Comparison of ENCODE assay signal across 17 cellular contexts in genomic region chr5:135714126-135714894, GRCh38.
A peak's percentile ranks its signal among the peaks of the same experiment; 100 is the strongest.
DNase-seq lines count a peak whose midpoint lies in the region; ATAC-seq and TF ChIP-seq lines count a peak whose summit lies in the region.
"Had no signal": no experiment of that assay in that cellular context is flagged by ENCODE, and none has a peak within 500 bp of the region (broad histone marks: within the 10 kb centered on the region; RNA-seq: fewer than 3 reads in every experiment).

No MANE protein-coding gene starts in this region.

- peaks cover 73% of the 10 kb centered on the region for H3K4me1 ChIP-seq in SJSA1 (replicated peaks)
- peaks cover 13% of the 10 kb centered on the region for H3K4me1 ChIP-seq in smooth muscle cell (ENCODE audit: low read depth)
- H3K4me1 ChIP-seq in esophagus muscularis mucosa: peaks cover 0 to 8% (median 2%) of the 10 kb centered on the region in 4 donors
- H3K4me1 ChIP-seq in BE2C: no peaks in the 10 kb centered on the region
- H3K4me1 ChIP-seq: ascending aorta, left lung had no signal

- TF ChIP-seq POLR2A in esophagus muscularis mucosa (IDR thresholded peaks at IDR 0.05; ENCODE audit: low read depth): no peak

- no peaks in the 10 kb centered on the region for H3K9me3 ChIP-seq in SJSA1 (replicated peaks)
- H3K9me3 ChIP-seq in smooth muscle cell (replicated peaks; ENCODE audit: low read depth): no peaks in the 10 kb centered on the region
- no peaks in the 10 kb centered on the region for H3K9me3 ChIP-seq in esophagus muscularis mucosa
- H3K9me3 ChIP-seq in BE2C: no peaks in the 10 kb centered on the region
- H3K9me3 ChIP-seq: ascending aorta, esophagus squamous epithelium, left lung had no signal

- peak; percentile 39 for DNase-seq in GM03348 (ENCODE audit: low spot score)
- DNase-seq in SJSA1 (ENCODE audit: low read depth in 1 of 2, low spot score in 2 of 2): peak; percentile 89 to 97
- DNase-seq in fibroblast of villous mesenchyme (ENCODE audit: low read depth): peak; percentile 25
- DNase-seq in smooth muscle cell (lab: John Stamatoyannopoulos, UW; ENCODE audit: unreplicated experiment): no peak
- DNase-seq in NCI-H2196 treated with DMSO at 0.1 percent for 48 hours (lab: John Stamatoyannopoulos, UW; ENCODE audit: unreplicated experiment): no peak
- DNase-seq in esophagus muscularis mucosa (ENCODE audit: extremely low spot score): no peak
- DNase-seq in BE2C: no peak
- DNase-seq: activated naive CD4-positive, alpha-beta T cell treated with anti-CD3 and anti-CD28 coated beads, Interleukin-2, amount 50 U/mL, for 16 hours; activated T-cell treated with anti-CD3 and anti-CD28 coated beads, Interleukin-2, amount 50 U/mL, for 48 hours; effector CD8-positive, alpha-beta T cell; esophagus squamous epithelium; left lung; NCI-H1048; NCI-H524 treated with DMSO at 0.1 percent for 48 hours; stimulated activated CD4-positive, alpha-beta T cell treated with anti-CD3 and anti-CD28 coated beads, Interleukin-4, amount 100 ng/mL, for 4 hours had no signal

- H4K20me1 ChIP-seq in smooth muscle cell (ENCODE audit: low read depth): no peaks in the 10 kb centered on the region

- H3K36me3 ChIP-seq in SJSA1: no peaks in the 10 kb centered on the region
- no peaks in the 10 kb centered on the region for H3K36me3 ChIP-seq in smooth muscle cell (ENCODE audit: low read depth)
- no peaks in the 10 kb centered on the region for H3K36me3 ChIP-seq in esophagus muscularis mucosa
- no peaks in the 10 kb centered on the region for H3K36me3 ChIP-seq in BE2C
- H3K36me3 ChIP-seq: ascending aorta, esophagus squamous epithelium, left lung had no signal

- no peak for TF ChIP-seq EP300 in esophagus muscularis mucosa (IDR thresholded peaks at IDR 0.05)

- H2AFZ ChIP-seq in smooth muscle cell (ENCODE audit: low read depth): no peak overlapping the region

- H3K9ac ChIP-seq in smooth muscle cell (ENCODE audit: low read depth): no peak overlapping the region

- TF ChIP-seq CTCF in fibroblast of villous mesenchyme (IDR thresholded peaks at IDR 0.05; ENCODE audit: insufficient read depth, low read depth, low read length) (no peak), smooth muscle cell (IDR thresholded peaks at IDR 0.05; ENCODE audit: borderline replicate concordance, insufficient read depth, poor library complexity, severe bottlenecking) (no peak), esophagus muscularis mucosa (IDR thresholded peaks at IDR 0.05) (no peak), BE2C (IDR thresholded peaks at IDR 0.05; ENCODE audit: low read depth, low read length) (no peak)

- WGBS in smooth muscle cell (ENCODE audit: low lambda C conversion rate): 30% methylated on average over 10 of the region's 10 CpGs
- WGBS in esophagus muscularis mucosa: 82% methylated on average over 9 of the region's 10 CpGs

- no peaks in the 10 kb centered on the region for H3K79me2 ChIP-seq in smooth muscle cell (ENCODE audit: low read depth)

- H3K4me2 ChIP-seq in smooth muscle cell: peak overlapping the region; percentile 60

- H3K27me3 ChIP-seq in SJSA1 (replicated peaks): no peaks in the 10 kb centered on the region
- H3K27me3 ChIP-seq in smooth muscle cell (ENCODE audit: low read depth): no peaks in the 10 kb centered on the region
- no peaks in the 10 kb centered on the region for H3K27me3 ChIP-seq in esophagus muscularis mucosa
- H3K27me3 ChIP-seq in BE2C: peaks cover 41% of the 10 kb centered on the region
- H3K27me3 ChIP-seq: ascending aorta, left lung had no signal

- H3K4me3 ChIP-seq in SJSA1: no peak overlapping the region
- no peak overlapping the region for H3K4me3 ChIP-seq in fibroblast of villous mesenchyme (ENCODE audit: low read depth, low read length)
- H3K4me3 ChIP-seq in smooth muscle cell: no peak overlapping the region
- no peak overlapping the region for H3K4me3 ChIP-seq in esophagus muscularis mucosa
- H3K4me3 ChIP-seq in BE2C (ENCODE audit: low read depth, low read length): no peak overlapping the region
- H3K4me3 ChIP-seq: ascending aorta, esophagus squamous epithelium, left lung had no signal

- no peak for ATAC-seq in HG03342 (IDR thresholded peaks at IDR 0.05; ENCODE audit: unreplicated experiment)

- peaks cover 32% of the 10 kb centered on the region for H3F3A ChIP-seq in smooth muscle cell (ENCODE audit: low read depth)

- H3K27ac ChIP-seq in SJSA1 (no peak overlapping the region), smooth muscle cell (ENCODE audit: low read depth) (peak overlapping the region; percentile 43), esophagus muscularis mucosa (replicated peaks in 1 of 4) (no peak overlapping the region)
- H3K27ac ChIP-seq: ascending aorta, esophagus squamous epithelium had no signal

- intact Hi-C loops in esophagus muscularis mucosa (cut with DNase I): no loop called here

Comparison
In these comparisons a context has a peak if more than half of its experiments do, and no peak if none do; other contexts are left out.
1. DNase-seq: peak in GM03348 (single experiment), SJSA1 (2 of 2) and fibroblast of villous mesenchyme (single experiment); none in smooth muscle cell (single experiment), NCI-H2196 treated with DMSO at 0.1 percent for 48 hours (single experiment), esophagus muscularis mucosa (single experiment) and BE2C (single experiment).